In the genomic region with DNA sequence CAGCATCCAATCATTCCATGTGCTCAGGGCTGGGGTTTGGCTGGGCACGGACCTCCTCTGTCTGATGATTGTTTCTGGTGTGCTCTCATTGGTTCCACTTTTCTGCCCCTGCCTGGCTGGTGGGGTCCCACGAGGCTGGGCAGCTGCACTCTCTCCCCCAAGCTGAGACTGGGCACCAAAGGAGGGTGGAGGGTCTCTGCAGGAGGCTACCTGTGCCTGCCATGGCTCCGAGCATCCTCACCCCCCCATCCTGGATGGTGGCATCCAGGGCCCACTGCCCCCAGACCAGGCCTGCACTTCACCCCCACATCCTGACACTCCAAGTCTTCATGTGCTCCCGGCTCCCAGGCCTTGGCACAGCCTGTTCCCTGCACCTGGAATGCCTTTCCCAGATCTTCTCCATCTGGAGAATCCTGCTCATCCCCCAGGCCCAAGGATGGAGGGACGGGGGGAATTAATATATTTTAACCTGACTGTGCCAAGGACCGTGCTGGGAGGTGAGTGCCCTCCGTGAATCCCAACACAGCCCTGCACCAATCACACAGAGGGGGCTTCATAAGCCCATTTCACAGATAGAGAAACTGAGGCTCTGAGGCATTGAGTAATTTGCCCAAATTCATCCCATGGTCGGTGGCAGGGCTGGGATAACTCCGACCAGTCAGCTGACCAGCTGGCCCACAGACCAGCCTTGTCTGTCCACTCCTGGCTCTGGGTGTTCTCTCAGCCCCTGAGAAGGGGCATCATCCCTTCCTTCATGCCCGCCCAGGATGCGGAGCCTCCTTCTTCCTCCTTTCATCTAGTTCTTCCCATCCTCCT, we compare ENCODE assay signal across 21 cellular contexts.
DNase-seq lines count a peak whose midpoint lies in the region; ATAC-seq, FAIRE-seq and TF ChIP-seq lines count a peak whose summit lies in the region.
"Had no signal": no experiment of that assay in that cellular context is flagged by ENCODE, and none has a peak within 500 bp of the region (broad histone marks: within the 10 kb centered on the region; RNA-seq: fewer than 3 reads in every experiment).

No MANE protein-coding gene starts in this region.

- CTCF ChIA-PET in activated CD4-positive, alpha-beta T cell treated with anti-CD3 and anti-CD28 coated beads for 36 hours (lab: Charles Lee) = interaction anchor here (1.5 kb wide), 1 partner anchor 60 kb away, joined by 4 read pairs; no protein-coding TSS in a partner anchor
- CTCF ChIA-PET in K562 (lab: Yijun Ruan, JAX; ENCODE audit: low intra/inter-chr PET ratio) = no interaction called here

- TF ChIP-seq POLR2A in K562 (conservative IDR thresholded peaks at IDR 0.05) = no peak
- TF ChIP-seq POLR2A in stomach (IDR thresholded peaks at IDR 0.05) = no peak
- TF ChIP-seq POLR2A in GM12891 (IDR thresholded peaks at IDR 0.05; ENCODE audit: low read depth, low read length) = no peak

- H3K4me3 ChIP-seq in K562 (no peak overlapping the region), stomach (no peak overlapping the region)

- WGBS in K562 (ENCODE audit: insufficient coverage, low coverage, missing lambda C conversion rate) = 0% methylated on average over 11 of the region's 11 CpGs
- 65 to 81% (median 69%) methylated on average over 10 to 11 of the region's 11 CpGs for WGBS in stomach, 5 donors

- TF ChIP-seq EP300 in K562 (IDR thresholded peaks at IDR 0.05; ENCODE audit: low read length) (no peak), stomach (IDR thresholded peaks at IDR 0.05) (no peak)

- no peak overlapping the region for H3K4me3 Mint-ChIP-seq in activated CD4-positive, alpha-beta T cell treated with anti-CD3 and anti-CD28 coated beads for 36 hours
- no peak overlapping the region for H3K4me3 Mint-ChIP-seq in natural killer cell
- H3K4me3 Mint-ChIP-seq: CD4-positive, alpha-beta T cell; H9 had no signal

- H3K9me3 ChIP-seq in K562 (replicated peaks; ENCODE audit: control insufficient read depth, insufficient read depth, low read depth, low read length) (no peaks in the 10 kb centered on the region), stomach (peaks cover 0 to 7% (median 2%) of the 10 kb centered on the region in 4 donors)
- H3K9me3 ChIP-seq: Caco-2 had no signal

- in situ Hi-C loops in K562 (cut with MboI) = no loop called here

- intact Hi-C loops in activated CD4-positive, alpha-beta T cell treated with anti-CD3 and anti-CD28 coated beads for 36 hours (cut with DNase I, micrococcal nuclease) = no loop called here
- intact Hi-C loops in K562 (cut with micrococcal nuclease) (no loop called here), natural killer cell (cut with micrococcal nuclease) (no loop called here), stomach (cut with DNase I; ENCODE audit: low total_unique reads) (no loop called here)

- peak; percentile 4 for DNase-seq in activated CD4-positive, alpha-beta T cell treated with anti-CD3 and anti-CD28 coated beads for 1 hour
- no peak for DNase-seq in activated CD4-positive, alpha-beta T cell treated with anti-CD3 and anti-CD28 coated beads for 36 hours
- no peak for DNase-seq in K562 (ENCODE audit: extremely low read depth in 1 of 4, low spot score in 3 of 4)
- DNase-seq in natural killer cell = peak; percentile 4
- DNase-seq in stomach = peak; percentile 7
- no peak for DNase-seq in NCI-H1417 treated with DMSO at 0.1 percent for 48 hours (lab: John Stamatoyannopoulos, UW)
- DNase-seq in GM12891 (ENCODE audit: insufficient read length, low spot score) = no peak
- DNase-seq: Caco-2, NCI-H1105, NCI-H1694, NCI-H2107, NCI-H2227 treated with DMSO at 0.1 percent for 48 hours, NCI-H524, PC-3, RPMI8226, SIG-M5 had no signal

- POLR2A ChIA-PET in activated CD4-positive, alpha-beta T cell treated with anti-CD3 and anti-CD28 coated beads for 36 hours (lab: Charles Lee) = no interaction called here
- POLR2A ChIA-PET in K562 (lab: Yijun Ruan, JAX) = no interaction called here

- H3K9ac ChIP-seq in K562 (ENCODE audit: insufficient read depth in 1 of 2, low read depth in 2 of 2, low read length in 2 of 2) = no peak overlapping the region

- no peak overlapping the region for H3K27ac Mint-ChIP-seq in activated CD4-positive, alpha-beta T cell treated with anti-CD3 and anti-CD28 coated beads for 36 hours
- H3K27ac Mint-ChIP-seq in natural killer cell = no peak overlapping the region
- H3K27ac Mint-ChIP-seq: CD4-positive, alpha-beta T cell had no signal

- H3K9me1 ChIP-seq in K562 (ENCODE audit: control insufficient read depth, insufficient read depth, low read length) = no peaks in the 10 kb centered on the region

- H3K27ac ChIP-seq in K562 (ENCODE audit: extremely low read depth, low read depth, low read length) (no peak overlapping the region), stomach (no peak overlapping the region)
- H3K27ac ChIP-seq: 22Rv1 had no signal

- ATAC-seq in activated CD4-positive, alpha-beta T cell treated with anti-CD3 and anti-CD28 coated beads for 36 hours = no peak
- ATAC-seq in K562 = no peak
- ATAC-seq in natural killer cell = no peak
- no peak for ATAC-seq in HG03469 (IDR thresholded peaks at IDR 0.05; ENCODE audit: unreplicated experiment)
- ATAC-seq: PC-3 had no signal

- TF ChIP-seq RAD21 in K562 (CRISPR knock-in tag; conservative IDR thresholded peaks at IDR 0.05 in 1 of 2, IDR thresholded peaks at IDR 0.05 in 1 of 2) = no peak

- no peak for FAIRE-seq in K562 (lab: Jason Lieb, UNC)
- FAIRE-seq in GM12891 (lab: Jason Lieb, UNC) = no peak
- FAIRE-seq: G401.6 had no signal

- H3K4me1 Mint-ChIP-seq in activated CD4-positive, alpha-beta T cell treated with anti-CD3 and anti-CD28 coated beads for 36 hours = no peaks in the 10 kb centered on the region
- H3K4me1 Mint-ChIP-seq in natural killer cell = no peaks in the 10 kb centered on the region

- no peak overlapping the region for H2AFZ ChIP-seq in K562 (ENCODE audit: low read depth, low read length)

- H3K4me2 ChIP-seq in K562 (ENCODE audit: insufficient read depth, low read length) = no peak overlapping the region

- H3K36me3 ChIP-seq in K562 (ENCODE audit: control insufficient read depth, insufficient read depth, low read length) (no peaks in the 10 kb centered on the region), stomach (no peaks in the 10 kb centered on the region)

- TF ChIP-seq CTCF in K562 (IDR thresholded peaks at IDR 0.05 in 2 of 3, conservative IDR thresholded peaks at IDR 0.05 in 1 of 3; ENCODE audit: insufficient read depth in 2 of 3, low read depth in 1 of 3, low read length in 3 of 3) = no peak
- TF ChIP-seq CTCF in natural killer cell (IDR thresholded peaks at IDR 0.05) = no peak
- TF ChIP-seq CTCF in stomach (IDR thresholded peaks at IDR 0.05) = no peak

- peaks cover 16% of the 10 kb centered on the region for H3K27me3 Mint-ChIP-seq in activated CD4-positive, alpha-beta T cell treated with anti-CD3 and anti-CD28 coated beads for 36 hours
- peaks cover under 1 to 3% of the 10 kb centered on the region in 2 donors for H3K27me3 Mint-ChIP-seq in natural killer cell (ENCODE audit: low read depth in 2 of 2)

- no peaks in the 10 kb centered on the region for H3K36me3 Mint-ChIP-seq in activated CD4-positive, alpha-beta T cell treated with anti-CD3 and anti-CD28 coated beads for 36 hours (ENCODE audit: low read depth)
- H3K36me3 Mint-ChIP-seq in natural killer cell = no peaks in the 10 kb centered on the region

- BruUV-seq in K562 (replicated peaks; lab: Mats Ljungman, UMichigan) = no TSS peak

- H3K27me3 ChIP-seq in K562 (ENCODE audit: control insufficient read depth in 2 of 2, insufficient read depth in 2 of 2, low read length in 2 of 2) = peaks cover 0 to 5% of the 10 kb centered on the region in 2 experiments; a peak in 2 of 5 replicates
- H3K27me3 ChIP-seq in stomach = peaks cover 0 to 88% (median 9%) of the 10 kb centered on the region in 3 donors

- H3K4me1 ChIP-seq in K562 (replicated peaks in 1 of 2; ENCODE audit: control insufficient read depth in 2 of 2, insufficient read depth in 2 of 2, low read length in 2 of 2) = no peaks in the 10 kb centered on the region
- H3K4me1 ChIP-seq in stomach = no peaks in the 10 kb centered on the region
- H3K4me1 ChIP-seq: Caco-2 had no signal

- no peaks in the 10 kb centered on the region for H3K79me2 ChIP-seq in K562 (ENCODE audit: control insufficient read depth, insufficient read depth, low read length)

- peaks cover 4% of the 10 kb centered on the region; the same call in 1 of the 2 replicates for H4K20me1 ChIP-seq in K562 (replicated peaks; ENCODE audit: control insufficient read depth, insufficient read depth, low read length)

- no peaks in the 10 kb centered on the region for H3K9me3 Mint-ChIP-seq in activated CD4-positive, alpha-beta T cell treated with anti-CD3 and anti-CD28 coated beads for 36 hours (ENCODE audit: low read depth)
- H3K9me3 Mint-ChIP-seq in natural killer cell = no peaks in the 10 kb centered on the region
- H3K9me3 Mint-ChIP-seq: CD4-positive, alpha-beta T cell had no signal

TF ChIP-seq in K562, 482 proteins besides CTCF, POLR2A, EP300 and RAD21:
- TF ChIP-seq ZNF134 (CRISPR knock-in tag; conservative IDR thresholded peaks at IDR 0.05) (no peak), KDM4B (IDR thresholded peaks at IDR 0.05; ENCODE audit: borderline replicate concordance in 2 of 2, low read depth in 1 of 2) (no peak), POU5F1 (IDR thresholded peaks at IDR 0.05; ENCODE audit: borderline replicate concordance, low read depth, low read length, partially characterized antibody) (no peak), ETV5 (CRISPR knock-in tag; IDR thresholded peaks at IDR 0.05; ENCODE audit: low read depth) (no peak), ZNF444 (CRISPR knock-in tag; IDR thresholded peaks at IDR 0.05) (no peak), RUNX1 (IDR thresholded peaks at IDR 0.05; ENCODE audit: low read depth) (no peak), CBFA2T2 (conservative IDR thresholded peaks at IDR 0.05) (no peak), RBM25 (IDR thresholded peaks at IDR 0.05; ENCODE audit: low read depth, low read length, severe bottlenecking) (peak; percentile 41)

TF ChIP-seq in GM12891, 5 proteins besides CTCF, POLR2A, EP300 and RAD21:
- no peak for TF ChIP-seq POLR2AphosphoS5 (IDR thresholded peaks at IDR 0.05; ENCODE audit: low read depth, low read length)
- no peak for TF ChIP-seq TAF1 (IDR thresholded peaks at IDR 0.05; ENCODE audit: low read depth, low read length)
- no peak for TF ChIP-seq POU2F2 (IDR thresholded peaks at IDR 0.05; ENCODE audit: low read depth, low read length)
- TF ChIP-seq PAX5 (IDR thresholded peaks at IDR 0.05; ENCODE audit: insufficient read depth, low read length, severe bottlenecking) = no peak
- TF ChIP-seq SPI1 (IDR thresholded peaks at IDR 0.05; ENCODE audit: low read depth, low read length) = no peak
TF ChIP-seq in GM12891: peak in this region for 0.

Comparison
In these comparisons a context has a peak if more than half of its experiments do, and no peak if none do; other contexts are left out.
1. DNase-seq: peak in activated CD4-positive, alpha-beta T cell treated with anti-CD3 and anti-CD28 coated beads for 1 hour (single experiment), natural killer cell (single experiment) and stomach (single experiment); none in activated CD4-positive, alpha-beta T cell treated with anti-CD3 and anti-CD28 coated beads for 36 hours (single experiment), K562 (0 of 4), NCI-H1417 treated with DMSO at 0.1 percent for 48 hours (single experiment) and GM12891 (single experiment).